In the genomic region with DNA sequence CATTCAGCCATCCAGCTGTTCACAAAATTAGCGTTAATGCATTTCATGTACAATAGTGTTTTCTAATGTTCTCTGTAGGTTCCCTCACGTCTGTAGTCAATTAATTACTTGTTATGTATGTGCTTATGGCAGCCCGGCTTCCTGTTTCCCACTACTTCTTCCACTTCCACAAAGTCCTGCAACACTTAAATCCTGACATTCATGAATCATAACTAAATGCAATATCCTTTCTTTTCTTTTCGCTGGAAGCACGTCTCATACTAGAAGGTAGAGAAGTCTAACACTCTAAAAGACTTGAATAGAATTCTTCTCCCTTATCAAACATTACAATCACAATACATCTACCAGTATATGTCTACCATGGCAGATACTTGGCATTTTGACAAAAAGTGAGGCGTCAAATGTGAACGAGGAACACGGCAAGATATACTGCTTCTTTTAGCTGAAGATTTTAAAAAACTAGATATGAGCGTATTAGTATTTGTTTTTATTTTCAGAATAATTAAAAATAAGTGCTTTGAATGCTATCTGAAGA, we compare ENCODE assay signal across 13 cellular contexts.
A peak's percentile ranks its signal among the peaks of the same experiment; 100 is the strongest.
DNase-seq lines count a peak whose midpoint lies in the region; ATAC-seq and TF ChIP-seq lines count a peak whose summit lies in the region.
"Had no signal": no experiment of that assay in that cellular context is flagged by ENCODE, and none has a peak within 500 bp of the region (broad histone marks: within the 10 kb centered on the region; RNA-seq: fewer than 3 reads in every experiment).

No MANE protein-coding gene starts in this region.

- no peak overlapping the region for H2AK5ac ChIP-seq in trophoblast cell (ENCODE audit: low read length)

- no peaks in the 10 kb centered on the region for H3K9me3 ChIP-seq in A673 (ENCODE audit: low read depth, low read length, poor library complexity, severe bottlenecking)
- H3K9me3 ChIP-seq in trophoblast cell (ENCODE audit: insufficient read depth, low read depth, low read length) = no peaks in the 10 kb centered on the region
- H3K9me3 ChIP-seq in heart left ventricle = no peaks in the 10 kb centered on the region
- H3K9me3 ChIP-seq: HAP-1 had no signal

- POLR2A ChIA-PET in A673 (lab: Charles Lee; ENCODE audit: low non-redundant PET) = no interaction called here

- H3K4me1 ChIP-seq in A673 (ENCODE audit: insufficient read depth, low read length, poor library complexity, severe bottlenecking) (no peaks in the 10 kb centered on the region), trophoblast cell (ENCODE audit: control insufficient read depth in 1 of 2, insufficient read depth in 2 of 2, low read length in 2 of 2) (no peaks in the 10 kb centered on the region), heart left ventricle (no peaks in the 10 kb centered on the region)

- H3K4me2 ChIP-seq in trophoblast cell (ENCODE audit: low read length) = no peak overlapping the region

- no peak overlapping the region for H2BK120ac ChIP-seq in trophoblast cell (ENCODE audit: insufficient read depth, low read length, poor library complexity)

- TF ChIP-seq POLR2A in heart left ventricle (IDR thresholded peaks at IDR 0.05) = no peak

- H3K36me3 ChIP-seq in A673 (ENCODE audit: insufficient read depth, low read length, poor library complexity, severe bottlenecking) (no peaks in the 10 kb centered on the region), trophoblast cell (ENCODE audit: control insufficient read depth in 1 of 2, insufficient read depth in 2 of 2, low read length in 2 of 2) (no peaks in the 10 kb centered on the region), heart left ventricle (no peaks in the 10 kb centered on the region)
- H3K36me3 ChIP-seq: HAP-1 had no signal

- CTCF ChIA-PET in A673 (lab: Charles Lee) = no interaction called here

- H2BK5ac ChIP-seq in trophoblast cell (ENCODE audit: low read depth, low read length, poor library complexity) = no peak overlapping the region

- H4K12ac ChIP-seq in trophoblast cell (ENCODE audit: low read depth, low read length) = no peak overlapping the region

- no peak overlapping the region for H4K91ac ChIP-seq in trophoblast cell (ENCODE audit: low read depth, low read length)

- H3K4me3 ChIP-seq in A673 (ENCODE audit: low read depth, low read length, poor library complexity, severe bottlenecking) (no peak overlapping the region), trophoblast cell (ENCODE audit: low read depth, low read length) (no peak overlapping the region), heart left ventricle (no peak overlapping the region)
- H3K4me3 ChIP-seq: HAP-1 had no signal

- TF ChIP-seq CTCF in A673 (conservative IDR thresholded peaks at IDR 0.05; ENCODE audit: low read depth, low read length) (no peak), heart left ventricle (IDR thresholded peaks at IDR 0.05) (no peak)

- intact Hi-C loops in A673 (cut with micrococcal nuclease; ENCODE audit: unreplicated experiment) (loop anchor here (2.0 kb wide), 1 partner anchor 21 kb away; no protein-coding TSS in a partner anchor), heart left ventricle (cut with DNase I) (no loop called here)

- no peak overlapping the region for H3K14ac ChIP-seq in trophoblast cell (ENCODE audit: low read length)

- WGBS in trophoblast cell (ENCODE audit: extremely low coverage, insufficient coverage, insufficient read length) = no CpG with 5 or more reads among the region's 9 CpGs
- WGBS in heart left ventricle, 4 donors = 52 to 70% (median 60%) methylated on average over 9 of the region's 9 CpGs

- H2AFZ ChIP-seq in trophoblast cell (ENCODE audit: insufficient read depth, low read length, poor library complexity) = no peak overlapping the region

- H3K18ac ChIP-seq in trophoblast cell (ENCODE audit: low read length) = no peak overlapping the region

- ATAC-seq in heart left ventricle (no peak), HG02642 (IDR thresholded peaks at IDR 0.05; ENCODE audit: poor library complexity, unreplicated experiment) (no peak)

- H3K79me1 ChIP-seq in trophoblast cell (ENCODE audit: low read length) = no peaks in the 10 kb centered on the region

- in situ Hi-C loops in KBM-7 (cut with MboI; ENCODE audit: low pct_unique_long_range_greater_than_20kb, low sequenced_read_pairs) = no loop called here

- peaks cover 4% of the 10 kb centered on the region for H3K27me3 ChIP-seq in A673 (replicated peaks; ENCODE audit: insufficient read depth, low read depth, low read length, poor library complexity)
- no peaks in the 10 kb centered on the region for H3K27me3 ChIP-seq in trophoblast cell (ENCODE audit: insufficient read depth, low read length)
- peaks cover 0 to 3% (median 0%) of the 10 kb centered on the region in 9 donors for H3K27me3 ChIP-seq in heart left ventricle

- no peak overlapping the region for H3K23ac ChIP-seq in trophoblast cell (ENCODE audit: low read length)

- H4K8ac ChIP-seq in trophoblast cell (ENCODE audit: low read depth, low read length) = no peak overlapping the region

- DNase-seq in A673 (ENCODE audit: low spot score) = peak; percentile 1
- DNase-seq in KBM-7 = peak; percentile 7
- DNase-seq in dermis blood vessel endothelial cell = peak; percentile 37
- peak; percentile 12 to 80 for DNase-seq in trophoblast cell
- no peak for DNase-seq in heart left ventricle
- no peak for DNase-seq in AG08395 (ENCODE audit: low spot score)
- DNase-seq: CD8-positive, alpha-beta memory T cell; DMS153; DMS79 treated with DMSO at 0.1 percent for 48 hours; EL; Karpas-422 had no signal

- no peak overlapping the region for H2BK12ac ChIP-seq in trophoblast cell (ENCODE audit: low read length)

- H3K27ac ChIP-seq in A673 (ENCODE audit: low read depth, low read length, poor library complexity, severe bottlenecking) (no peak overlapping the region), trophoblast cell (ENCODE audit: low read depth, low read length) (no peak overlapping the region), heart left ventricle (no peak overlapping the region)

- no peaks in the 10 kb centered on the region for H3K79me2 ChIP-seq in trophoblast cell (ENCODE audit: control insufficient read depth, insufficient read depth, low read length, poor library complexity)

- BruUV-seq in A673 (replicated peaks; lab: Mats Ljungman, UMichigan) = no TSS peak

- no peak overlapping the region for H3K4ac ChIP-seq in trophoblast cell (ENCODE audit: low read depth, low read length)

- no peak overlapping the region for H3K9ac ChIP-seq in trophoblast cell (ENCODE audit: low read length)

Comparison
In these comparisons a context has a peak if more than half of its experiments do, and no peak if none do; other contexts are left out.
1. DNase-seq: peak in A673 (single experiment), KBM-7 (single experiment), dermis blood vessel endothelial cell (single experiment) and trophoblast cell (2 of 2); none in heart left ventricle (0 of 5) and AG08395 (single experiment).